ENCODE assay signal across 29 cellular contexts in the genomic region with DNA sequence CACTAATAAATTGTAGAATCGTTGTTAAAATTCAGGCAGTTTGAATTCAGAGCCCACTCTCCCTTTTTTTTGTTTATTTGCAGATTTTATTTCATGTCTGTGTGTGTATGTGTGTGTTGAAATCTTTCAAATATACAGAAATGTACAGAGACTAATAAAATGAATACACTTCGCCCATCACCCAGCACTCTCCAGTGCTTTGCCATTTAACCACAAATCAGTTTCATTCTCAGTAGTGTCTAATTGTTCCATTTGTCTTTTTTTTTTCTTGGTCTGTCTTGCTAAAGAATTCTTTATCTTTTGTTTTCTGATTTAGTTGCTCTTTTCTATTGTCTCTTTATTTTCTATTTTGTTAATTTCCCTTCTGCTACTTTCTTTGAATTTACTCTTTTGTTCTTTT.
"Had no signal": no experiment of that assay in that cellular context is flagged by ENCODE, and none has a peak within 500 bp of the region (broad histone marks: within the 10 kb centered on the region; RNA-seq: fewer than 3 reads in every experiment).

No MANE protein-coding gene starts in this region.

- H3K4me3 Mint-ChIP-seq: activated CD4-positive, alpha-beta memory T cell treated with anti-CD3 and anti-CD28 coated beads for 36 hours; activated T-cell treated with anti-CD3 and anti-CD28 coated beads, Interleukin-2, amount 50 U/mL, for 72 hours; T-helper 1 cell treated with Interleukin-12 subunit alpha and Interleukin-12 subunit beta and Interleukin-4 antibody, amounts not matched to agents 30 μg/mL and 1 μg/mL, for 36 hours; T-helper 2 cell treated with Interferon-gamma antibody and Interleukin-4, amounts not matched to agents 5 μg/mL and 100 μg/mL, for 36 hours had no signal

- DNase-seq: activated CD4-positive, alpha-beta memory T cell treated with anti-CD3 and anti-CD28 coated beads for 36 hours; activated CD4-positive, alpha-beta T cell treated with anti-CD3 and anti-CD28 coated beads for 4 hours; activated CD4-positive, alpha-beta T cell treated with anti-CD3 and anti-CD28 coated beads, Interleukin-2, amount 50 U/mL, for 1 hour; activated gamma-delta T cell; activated naive CD4-positive, alpha-beta T cell treated with Interleukin-2 at 50 U/mL for 16 hours; activated T-cell treated with anti-CD3 and anti-CD28 coated beads, Interleukin-2, amount 50 U/mL, for 1 hour; activated T-cell treated with anti-CD3 and anti-CD28 coated beads, Interleukin-2, amount 50 U/mL, for 72 hours; amniotic stem cell; aorta; brain microvascular endothelial cell; central memory CD4-positive, alpha-beta T cell; NCI-H1105 treated with DMSO at 0.1 percent for 48 hours; NCI-H1436; NCI-H1694; NCI-H1930; NCI-H2081 treated with DMSO at 0.1 percent for 48 hours; NCI-H226; NCI-H446 treated with DMSO at 0.1 percent for 48 hours; NCI-H524; NCI-H69; NCI-H82; SHP77; SK-N-SH had no signal

- H3K36me3 Mint-ChIP-seq: activated CD4-positive, alpha-beta memory T cell treated with anti-CD3 and anti-CD28 coated beads for 36 hours; activated naive CD4-positive, alpha-beta T cell treated with anti-CD3 and anti-CD28 coated beads, Interleukin-2, amount 50 U/mL, for 72 hours had no signal

- H3K27me3 Mint-ChIP-seq: activated CD4-positive, alpha-beta memory T cell treated with anti-CD3 and anti-CD28 coated beads for 36 hours had no signal

- H3K4me3 ChIP-seq: SJSA1 had no signal

- H3K9me2 ChIP-seq: SK-N-SH had no signal

- H3K27ac ChIP-seq: brain microvascular endothelial cell, SJSA1 had no signal

- H3K27ac Mint-ChIP-seq: activated CD4-positive, alpha-beta memory T cell treated with anti-CD3 and anti-CD28 coated beads for 36 hours; activated naive CD4-positive, alpha-beta T cell treated with anti-CD3 and anti-CD28 coated beads, Interleukin-2, amount 50 U/mL, for 72 hours; activated T-cell treated with anti-CD3 and anti-CD28 coated beads, Interleukin-2, amount 50 U/mL, for 72 hours; activated T-helper 2 cell treated with anti-CD3 and anti-CD28 coated beads, Interferon-gamma antibody, Interleukin-2, Interleukin-4, amounts not matched to agents 10 μg/mL and 5 μg/mL and 100 μg/mL, durations not matched to agents 14 hours and 24 hours and 36 hours; T-helper 1 cell treated with Interleukin-12 subunit alpha and Interleukin-12 subunit beta and Interleukin-4 antibody, amounts not matched to agents 30 μg/mL and 1 μg/mL, for 36 hours; T-helper 2 cell treated with Interferon-gamma antibody and Interleukin-4, amounts not matched to agents 5 μg/mL and 100 μg/mL, for 36 hours had no signal

- ATAC-seq: activated naive CD4-positive, alpha-beta T cell treated with anti-CD3 and anti-CD28 coated beads, Interleukin-2, amount 50 U/mL, for 72 hours; activated T-cell treated with anti-CD3 and anti-CD28 coated beads, Interleukin-2, amount 50 U/mL, for 72 hours; Panc1 had no signal

- H3K9me3 Mint-ChIP-seq: activated CD4-positive, alpha-beta memory T cell treated with anti-CD3 and anti-CD28 coated beads for 36 hours; activated naive CD4-positive, alpha-beta T cell treated with anti-CD3 and anti-CD28 coated beads, Interleukin-2, amount 50 U/mL, for 72 hours; activated T-cell treated with anti-CD3 and anti-CD28 coated beads, Interleukin-2, amount 50 U/mL, for 72 hours; activated T-helper 2 cell treated with anti-CD3 and anti-CD28 coated beads, Interferon-gamma antibody, Interleukin-2, Interleukin-4, amounts not matched to agents 10 μg/mL and 5 μg/mL and 100 μg/mL, durations not matched to agents 14 hours and 24 hours and 36 hours; T-helper 1 cell treated with Interleukin-12 subunit alpha and Interleukin-12 subunit beta and Interleukin-4 antibody, amounts not matched to agents 30 μg/mL and 1 μg/mL, for 36 hours; T-helper 2 cell treated with Interferon-gamma antibody and Interleukin-4, amounts not matched to agents 5 μg/mL and 100 μg/mL, for 36 hours had no signal

- H3K4me2 ChIP-seq: SK-N-SH had no signal

- H3K27me3 ChIP-seq: brain microvascular endothelial cell, SJSA1 had no signal

- H3K36me3 ChIP-seq: brain microvascular endothelial cell, SJSA1 had no signal
